In the genomic region with DNA sequence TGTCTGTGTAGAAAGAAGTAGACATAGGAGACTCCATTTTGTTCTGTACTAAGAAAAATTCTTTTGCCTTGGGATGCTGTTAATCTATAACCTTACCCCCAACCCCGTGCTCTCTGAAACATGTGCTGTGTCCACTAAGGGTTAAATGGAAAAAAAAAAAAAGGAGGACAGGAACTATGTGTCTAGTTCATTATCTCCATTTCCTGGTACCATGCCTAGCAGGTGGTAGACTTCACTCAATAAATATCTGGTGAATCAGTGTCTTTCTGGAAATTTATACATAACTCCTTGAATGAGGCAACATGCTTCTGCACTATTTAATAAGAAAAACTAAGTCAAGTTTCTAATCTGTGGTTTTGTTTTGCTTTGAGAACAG, we compare ENCODE assay signal across 6 cellular contexts. TPM values are rescaled to one million over a fixed set of nuclear protein-coding genes. Genes with fewer than 3 reads are reported as not detected.
DNase-seq lines count a peak whose midpoint lies in the region; ATAC-seq and TF ChIP-seq lines count a peak whose summit lies in the region.
"Not testable (repeated sequence)": the region's sequence is repeated elsewhere in the genome, so short reads cannot be mapped to it uniquely, and the experiment has no call there.

No MANE protein-coding gene starts in this region.

- RAD21 ChIA-PET in HCT116 (lab: Charles Lee; ENCODE audit: low non-redundant PET in 1 of 2, low total read pairs in 2 of 2, uncharacterized antibody in 2 of 2, unreplicated experiment in 2 of 2), result not testable (repeated sequence)

- H3K4me3 ChIP-seq in HCT116 (replicated peaks in 1 of 2; ENCODE audit: low read depth in 1 of 2, low read length in 2 of 2), result peak overlapping the region; percentile 75 to 95
- peak overlapping the region; percentile 83 for H3K4me3 ChIP-seq in WERI-Rb-1 (ENCODE audit: low read depth, low read length)
- peak overlapping the region; percentile 74 to 75 for H3K4me3 ChIP-seq in cardiac fibroblast (replicated peaks in 1 of 2; ENCODE audit: low read depth in 2 of 2, low read length in 2 of 2)
- peak overlapping the region; percentile 98 for H3K4me3 ChIP-seq in iPS-11a (ENCODE audit: low read depth, low read length)
- peak overlapping the region; percentile 82 for H3K4me3 ChIP-seq in osteoblast (ENCODE audit: insufficient read depth, low read length)
- H3K4me3 ChIP-seq in uterus, result peak overlapping the region; percentile 34 to 41

- not testable (repeated sequence) for TF ChIP-seq CTCF in HCT116 (IDR thresholded peaks at IDR 0.05 in 2 of 3, conservative IDR thresholded peaks at IDR 0.05 in 1 of 3; ENCODE audit: borderline replicate concordance in 1 of 3, insufficient read depth in 1 of 3, low read depth in 2 of 3, low read length in 2 of 3); WERI-Rb-1 (IDR thresholded peaks at IDR 0.05; ENCODE audit: low read depth, low read length); cardiac fibroblast (IDR thresholded peaks at IDR 0.05; ENCODE audit: low read depth, low read length); osteoblast (IDR thresholded peaks at IDR 0.05; ENCODE audit: extremely low read depth, low read depth, low read length); uterus (IDR thresholded peaks at IDR 0.05)

- H3K4me2 ChIP-seq in HCT116 (ENCODE audit: low read length) (peak overlapping the region; percentile 85), osteoblast (ENCODE audit: insufficient read depth, low read length) (peak overlapping the region; percentile 98)

- H3K79me2 ChIP-seq in HCT116 (ENCODE audit: insufficient read depth, low read length) (peaks cover 39% of the 10 kb centered on the region), osteoblast (ENCODE audit: insufficient read depth, low read length) (peaks cover 37% of the 10 kb centered on the region)

- peaks cover 5 to 23% of the 10 kb centered on the region in 2 experiments; a peak in 3 of 4 replicates for H3K4me1 ChIP-seq in HCT116 (ENCODE audit: control insufficient read depth in 1 of 2, insufficient read depth in 2 of 2, low read length in 2 of 2)
- H3K4me1 ChIP-seq in osteoblast (ENCODE audit: insufficient read depth, low read length), result peaks cover 23% of the 10 kb centered on the region
- not testable (repeated sequence) for H3K4me1 ChIP-seq in uterus

- TF ChIP-seq POLR2A in HCT116 (IDR thresholded peaks at IDR 0.05; ENCODE audit: borderline replicate concordance, extremely low read depth, insufficient read depth, insufficient read length); uterus (IDR thresholded peaks at IDR 0.05): not testable (repeated sequence)

- TSS peak; percentile 99 for BruUV-seq in HCT116 (replicated peaks; lab: Mats Ljungman, UMichigan)

- not testable (repeated sequence) for TF ChIP-seq RAD21 in HCT116 (IDR thresholded peaks at IDR 0.05; ENCODE audit: low read depth)

- H3K36me3 ChIP-seq in HCT116 (ENCODE audit: control insufficient read depth in 1 of 2, insufficient read depth in 2 of 2, low read length in 2 of 2), result peaks cover 4 to 26% of the 10 kb centered on the region in 2 experiments; a peak in 2 of 4 replicates
- peaks cover 28% of the 10 kb centered on the region for H3K36me3 ChIP-seq in WERI-Rb-1
- not testable (repeated sequence) for H3K36me3 ChIP-seq in osteoblast (ENCODE audit: insufficient read depth, low read length); uterus

- peak overlapping the region; percentile 97 for H3K9ac ChIP-seq in HCT116 (ENCODE audit: low read length)

- not testable (repeated sequence) for ATAC-seq in HCT116

- H2AFZ ChIP-seq in HCT116 (ENCODE audit: low read depth, low read length, poor library complexity, severe bottlenecking), result not testable (repeated sequence)
- peak overlapping the region; percentile 97 for H2AFZ ChIP-seq in osteoblast (ENCODE audit: low read length)

- POLR2A ChIA-PET in HCT116 (lab: Charles Lee), result interaction anchor here (1.0 to 1.1 kb wide), 2 partner anchors 12 to 17 kb away, joined by 3 to 6 read pairs; no protein-coding TSS in a partner anchor

- not testable (repeated sequence) for H3K9me2 ChIP-seq in HCT116 (ENCODE audit: insufficient read depth)

- not testable (repeated sequence) for H4K20me1 ChIP-seq in HCT116 (ENCODE audit: insufficient read depth); osteoblast (ENCODE audit: insufficient read depth, low read length)

- not testable (repeated sequence) for H3K9me3 ChIP-seq in HCT116 (ENCODE audit: control insufficient read depth in 1 of 2, insufficient read depth in 1 of 2, low read depth in 1 of 2, low read length in 2 of 2); WERI-Rb-1 (ENCODE audit: severe bottlenecking); osteoblast (ENCODE audit: low read depth, low read length); uterus

- intact Hi-C loops in HCT116 (cut with micrococcal nuclease), result loop anchor here (1.0 kb wide), 1 partner anchor 8 kb away; a partner anchor contains a TSS
- intact Hi-C loops in uterus (cut with DNase I; ENCODE audit: low total_unique reads), result not testable (repeated sequence)

- not testable (repeated sequence) for H3K27me3 ChIP-seq in HCT116 (ENCODE audit: insufficient read depth, low read length); WERI-Rb-1 (ENCODE audit: insufficient read depth, low read depth, severe bottlenecking); osteoblast (ENCODE audit: insufficient read depth, low read length); uterus

- DNase-seq in HCT116 (ENCODE audit: low read depth, low spot score); WERI-Rb-1; cardiac fibroblast (ENCODE audit: low read depth in 2 of 2); osteoblast (ENCODE audit: insufficient read length, low spot score, missing footprints); uterus: not testable (repeated sequence)

- CTCF ChIA-PET in HCT116 (lab: Charles Lee), result not testable (repeated sequence)

- H3K27ac ChIP-seq in HCT116 (ENCODE audit: low read depth, low read length), result peak overlapping the region; percentile 65
- peak overlapping the region; percentile 89 for H3K27ac ChIP-seq in WERI-Rb-1
- peak overlapping the region; percentile 87 for H3K27ac ChIP-seq in osteoblast (ENCODE audit: low read depth, low read length)
- peak overlapping the region; percentile 83 to 87 for H3K27ac ChIP-seq in uterus

RNA-seq across cellular contexts. Expression of a gene that starts 0.7 kb away (rescaled TPM):
- total RNA-seq in HCT116 (2021; ENCODE audit: unreplicated experiment) (92.6 TPM), osteoblast (3.3 and 3.8 TPM in 2 replicates), uterus (10 to 100 TPM in 1 of 4 donors, under 1 TPM in 1, not detected in 2; 0.64 to 15.1 TPM)
- polyA plus RNA-seq in HCT116 (2012), result 87.9 and 112 TPM in 2 replicates

RNA-seq across cellular contexts. Expression of a gene that starts 8.0 kb away (rescaled TPM):
- total RNA-seq in HCT116 (2021; ENCODE audit: unreplicated experiment) (not detected), osteoblast (not detected in 2 replicates), uterus (not detected)
- not detected in 2 replicates for polyA plus RNA-seq in HCT116 (2012)

RNA-seq across cellular contexts. Expression of a gene that starts 36.4 kb away (rescaled TPM):
- 2,296 TPM for total RNA-seq in HCT116 (2021; ENCODE audit: unreplicated experiment)
- 2,510 and 2,655 TPM in 2 replicates for polyA plus RNA-seq in HCT116 (2012)
- 1,174 and 1,221 TPM in 2 replicates for total RNA-seq in osteoblast
- 1,000 to 10,000 TPM; 2,651 to 7,196 (median 4,456) TPM for total RNA-seq in uterus

RNA-seq across cellular contexts. Expression of a gene that starts 49.0 kb away (rescaled TPM):
- total RNA-seq in HCT116 (2021; ENCODE audit: unreplicated experiment) (0.52 TPM), osteoblast (under 0.01 TPM in 1 of 2 replicates, not detected in the other), uterus (1 to 10 TPM in 1 of 4 donors, under 1 TPM in 1, not detected in 2; 0.21 to 1.0 TPM)
- 0.26 and 0.35 TPM in 2 replicates for polyA plus RNA-seq in HCT116 (2012)

Comparison
In these comparisons a context has a peak if more than half of its experiments do, and no peak if none do; other contexts are left out.
1. H3K4me3 ChIP-seq: peak in every context shown above with its lines; median percentile 98 in iPS-11a; 85 in HCT116; 83 in WERI-Rb-1; 82 in osteoblast; 74 in cardiac fibroblast; 38 in uterus.